ENCODE assay signal across 11 cellular contexts in the genomic region with DNA sequence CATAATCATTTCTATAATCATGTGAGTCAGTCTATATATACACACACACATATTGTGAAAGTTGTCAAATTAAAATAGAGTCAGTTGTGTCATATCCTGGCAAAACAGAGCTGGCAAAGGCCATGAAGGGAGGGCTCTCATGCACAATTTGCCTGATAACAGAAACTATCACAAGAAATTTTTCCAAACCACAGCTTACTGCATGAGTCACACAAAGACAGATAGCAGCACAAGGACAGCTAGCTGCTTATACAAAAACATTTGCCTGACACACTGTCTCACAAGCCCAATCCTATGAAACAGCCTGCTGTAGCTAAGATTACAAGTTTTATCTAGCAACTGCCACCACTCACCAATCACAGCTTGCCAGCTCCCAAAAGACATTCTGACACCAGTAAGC.
DNase-seq lines count a peak whose midpoint lies in the region; ATAC-seq, FAIRE-seq and TF ChIP-seq lines count a peak whose summit lies in the region.
"Had no signal": no experiment of that assay in that cellular context is flagged by ENCODE, and none has a peak within 500 bp of the region (broad histone marks: within the 10 kb centered on the region; RNA-seq: fewer than 3 reads in every experiment).

No MANE protein-coding gene starts in this region.

- H3K27ac ChIP-seq in GM12878 (ENCODE audit: control insufficient read depth, insufficient read depth) = no peak overlapping the region
- H3K27ac ChIP-seq in keratinocyte (ENCODE audit: control insufficient read depth, insufficient read depth, low read length) = no peak overlapping the region
- H3K27ac ChIP-seq in lower lobe of right lung = no peak overlapping the region
- H3K27ac ChIP-seq: sigmoid colon, uterus had no signal

- H3K9me1 ChIP-seq in keratinocyte (ENCODE audit: control insufficient read depth, extremely low read depth, insufficient read depth, low read length) = no peaks in the 10 kb centered on the region

- dilution Hi-C loops in keratinocyte (cut with MboI; ENCODE audit: extremely low pct_ligation_motif_present, low sequenced_read_pairs) = no loop called here

- no peak for TF ChIP-seq CTCF in GM12878 (IDR thresholded peaks at IDR 0.05 in 2 of 3, conservative IDR thresholded peaks at IDR 0.05 in 1 of 3; ENCODE audit: control insufficient read depth in 2 of 3, extremely low read depth in 1 of 3, insufficient read depth in 1 of 3, low read depth in 3 of 3, low read length in 3 of 3)
- no peak for TF ChIP-seq CTCF in keratinocyte (optimal IDR thresholded peaks at IDR 0.05 in 1 of 3, IDR thresholded peaks at IDR 0.05 in 1 of 3, conservative IDR thresholded peaks at IDR 0.05 in 1 of 3; ENCODE audit: extremely low read depth in 1 of 3, insufficient read depth in 2 of 3, low read length in 3 of 3)
- TF ChIP-seq CTCF in lower lobe of right lung (IDR thresholded peaks at IDR 0.05) = no peak

- ATAC-seq in GM12878 (peak; percentile 21; the same call in 1 of the 3 replicates), lower lobe of right lung (no peak)

- TF ChIP-seq RAD21 in GM12878 (IDR thresholded peaks at IDR 0.05; ENCODE audit: insufficient read depth, low read depth, low read length) = no peak

- FAIRE-seq in GM12878 (lab: Jason Lieb, UNC) (no peak), keratinocyte (lab: Jason Lieb, UNC) (peak; percentile 29)

- H3K4me1 ChIP-seq in GM12878 (ENCODE audit: control insufficient read depth, insufficient read depth, low read length) (no peaks in the 10 kb centered on the region), keratinocyte (ENCODE audit: control insufficient read depth, extremely low read depth, insufficient read depth, low read length) (no peaks in the 10 kb centered on the region), lower lobe of right lung (no peaks in the 10 kb centered on the region)
- H3K4me1 ChIP-seq: sigmoid colon, uterus had no signal

- CTCF ChIA-PET in GM12878 (lab: Yijun Ruan, JAX) = interaction anchor here (1.0 kb wide), 1 partner anchor 23 kb away, joined by 3 read pairs; no protein-coding TSS in a partner anchor

- H3K79me2 ChIP-seq in GM12878 (ENCODE audit: control insufficient read depth, insufficient read depth, low read length) (no peaks in the 10 kb centered on the region), keratinocyte (ENCODE audit: control insufficient read depth, insufficient read depth, low read length) (no peaks in the 10 kb centered on the region)

- in situ Hi-C loops in GM12878 (cut with MboI) = no loop called here

- H2AFZ ChIP-seq in GM12878 (ENCODE audit: control insufficient read depth, low read depth, low read length) = no peak overlapping the region
- no peak overlapping the region for H2AFZ ChIP-seq in keratinocyte (ENCODE audit: control insufficient read depth, low read length)

- DNase-seq in COLO829 (ENCODE audit: low spot score) (peak; percentile 35), MV-4-11 (lab: John Stamatoyannopoulos, UW) (peak; percentile 90), GM12878 (ENCODE audit: low read depth, low spot score) (no peak), keratinocyte (ENCODE audit: low read depth, low spot score) (no peak), NCI-H1436 treated with DMSO at 0.1 percent for 48 hours (lab: John Stamatoyannopoulos, UW) (no peak), NCI-H69 (lab: John Stamatoyannopoulos, UW) (no peak), lower lobe of right lung (no peak), HPDE6-E6E7 (ENCODE audit: extremely low spot score) (no peak)
- DNase-seq: CD4-positive, alpha-beta memory T cell; sigmoid colon; uterus had no signal

- intact Hi-C loops in GM12878 (cut with micrococcal nuclease; ENCODE audit: unreplicated experiment) = no loop called here
- intact Hi-C loops in lower lobe of right lung (cut with DNase I) = no loop called here

- H3K36me3 ChIP-seq in GM12878 (ENCODE audit: control insufficient read depth in 2 of 2, insufficient read depth in 2 of 2, low read length in 1 of 2) (no peaks in the 10 kb centered on the region), keratinocyte (ENCODE audit: control insufficient read depth in 2 of 2, extremely low read depth in 1 of 2, insufficient read depth in 2 of 2, low read length in 2 of 2) (no peaks in the 10 kb centered on the region), lower lobe of right lung (no peaks in the 10 kb centered on the region)
- H3K36me3 ChIP-seq: sigmoid colon, uterus had no signal

- no peaks in the 10 kb centered on the region for H3K9me3 ChIP-seq in GM12878 (replicated peaks; ENCODE audit: control insufficient read depth, insufficient read depth, low read length)
- H3K9me3 ChIP-seq in keratinocyte (ENCODE audit: control insufficient read depth, low read depth, low read length) = peaks cover 1% of the 10 kb centered on the region
- H3K9me3 ChIP-seq in lower lobe of right lung = no peaks in the 10 kb centered on the region
- H3K9me3 ChIP-seq: sigmoid colon, uterus had no signal

- H3K4me2 ChIP-seq in GM12878 (ENCODE audit: control insufficient read depth, insufficient read depth) (no peak overlapping the region), keratinocyte (ENCODE audit: control insufficient read depth, extremely low read depth, insufficient read depth, low read depth, low read length) (no peak overlapping the region)

- TF ChIP-seq POLR2A in GM12878 (IDR thresholded peaks at IDR 0.05; ENCODE audit: low read depth, low read length) = no peak

- BruUV-seq in GM12878 (replicated peaks; lab: Mats Ljungman, UMichigan) = no TSS peak

- no peak for TF ChIP-seq EP300 in GM12878 (IDR thresholded peaks at IDR 0.05; ENCODE audit: borderline replicate concordance in 1 of 2, control insufficient read depth in 1 of 2, low read depth in 2 of 2, low read length in 2 of 2)

- H3K4me3 ChIP-seq in GM12878 (no peak overlapping the region), keratinocyte (ENCODE audit: control insufficient read depth in 2 of 3, extremely low read depth in 1 of 3, insufficient read depth in 2 of 3, low read depth in 1 of 3, low read length in 3 of 3) (no peak overlapping the region), lower lobe of right lung (no peak overlapping the region)
- H3K4me3 ChIP-seq: sigmoid colon, uterus had no signal

- H3K27me3 ChIP-seq in GM12878 (replicated peaks in 1 of 2; ENCODE audit: control insufficient read depth in 2 of 2, insufficient read depth in 2 of 2, low read length in 1 of 2) = no peaks in the 10 kb centered on the region
- no peaks in the 10 kb centered on the region for H3K27me3 ChIP-seq in keratinocyte (ENCODE audit: control insufficient read depth, extremely low read depth, insufficient read depth, low read length)
- no peaks in the 10 kb centered on the region for H3K27me3 ChIP-seq in lower lobe of right lung (ENCODE audit: low read depth)
- H3K27me3 ChIP-seq: sigmoid colon, uterus had no signal

- RAD21 ChIA-PET in GM12878 (lab: Charles Lee; ENCODE audit: unreplicated experiment) = no interaction called here

- H4K20me1 ChIP-seq in GM12878 (ENCODE audit: control insufficient read depth, insufficient read depth) (no peaks in the 10 kb centered on the region), keratinocyte (ENCODE audit: control insufficient read depth, extremely low read depth, insufficient read depth, low read length) (no peaks in the 10 kb centered on the region)

- H3K9ac ChIP-seq in GM12878 (ENCODE audit: control insufficient read depth, insufficient read depth, low read length) (no peak overlapping the region), keratinocyte (ENCODE audit: control insufficient read depth, extremely low read depth, insufficient read depth, low read length) (no peak overlapping the region)

- SMC1A ChIA-PET in GM12878 (lab: Charles Lee; ENCODE audit: uncharacterized antibody, unreplicated experiment) = interaction anchor here (0.8 to 1.3 kb wide), 2 partner anchors 10 to 19 kb away, joined by 3 to 4 read pairs; no protein-coding TSS in a partner anchor

- POLR2A ChIA-PET in GM12878 (lab: Charles Lee) = no interaction called here

TF ChIP-seq in GM12878, 131 proteins besides CTCF, POLR2A, EP300 and RAD21:
- TF ChIP-seq CBX3 (IDR thresholded peaks at IDR 0.05; ENCODE audit: borderline replicate concordance, low read depth) = no peak
- TF ChIP-seq MXI1 (IDR thresholded peaks at IDR 0.05; ENCODE audit: low read depth, low read length) = no peak

Comparison
In these comparisons a context has a peak if more than half of its experiments do, and no peak if none do; other contexts are left out.
1. DNase-seq: peak in COLO829 (single experiment) and MV-4-11 (single experiment); none in GM12878 (single experiment), keratinocyte (single experiment), NCI-H1436 treated with DMSO at 0.1 percent for 48 hours (single experiment), NCI-H69 (single experiment), lower lobe of right lung (single experiment) and HPDE6-E6E7 (single experiment).